Comparison of ENCODE assay signal across 11 cellular contexts in the genomic region with DNA sequence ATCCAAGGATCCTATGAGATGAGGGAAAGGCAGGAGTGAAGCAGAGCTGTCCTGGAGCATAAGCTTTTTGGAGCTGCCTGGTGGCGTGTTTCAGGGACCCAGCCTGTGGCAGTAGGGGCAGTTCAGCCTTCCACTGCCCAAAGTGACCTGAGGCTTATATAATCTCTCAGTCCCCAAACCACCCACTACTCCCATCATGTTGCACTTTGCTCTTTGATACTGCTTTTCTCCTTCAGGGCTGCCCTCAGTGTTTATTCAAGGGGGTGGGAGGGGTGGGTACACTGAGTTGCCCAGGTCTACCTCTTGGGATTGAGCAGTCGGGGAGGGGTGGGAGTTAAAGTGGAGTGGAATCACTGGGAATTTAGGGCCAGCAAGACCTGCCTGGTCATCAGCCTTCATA. TPM values are rescaled to one million over a fixed set of nuclear protein-coding genes. Genes with fewer than 3 reads are reported as not detected.
"Had no signal": no experiment of that assay in that cellular context is flagged by ENCODE, and none has a peak within 500 bp of the region (broad histone marks: within the 10 kb centered on the region; RNA-seq: fewer than 3 reads in every experiment).

No MANE protein-coding gene starts in this region.

- DNase-seq: GM23248, GOT3, H7, IMR-90, KG1 had no signal

- H3K27ac ChIP-seq: GM23248, HL-60 had no signal

- H3K4me1 ChIP-seq: HAP-1 had no signal

- H3K9me3 ChIP-seq: HAP-1 had no signal

- FAIRE-seq: K562 had no signal

- H2AFZ ChIP-seq: GM23248 had no signal

- H3K9ac ChIP-seq: GM23248 had no signal

- ATAC-seq: HCT116, K562 had no signal

- H3K4me3 ChIP-seq: GM23248, HAP-1, K562 had no signal

RNA-seq across cellular contexts. Expression of a gene that starts 14.7 kb away (rescaled TPM):
- total RNA-seq: GM23248, H4, HT1080, IMR-90 had no signal
- polyA plus RNA-seq: GM23248 had no signal
